ENCODE assay signal across 26 cellular contexts in genomic region chr3:49484471-49484870, GRCh38. TPM values are rescaled to one million over a fixed set of nuclear protein-coding genes. Genes with fewer than 3 reads are reported as not detected.
DNase-seq lines count a peak whose midpoint lies in the region; ATAC-seq and TF ChIP-seq lines count a peak whose summit lies in the region.
"Had no signal": no experiment of that assay in that cellular context is flagged by ENCODE, and none has a peak within 500 bp of the region (broad histone marks: within the 10 kb centered on the region; RNA-seq: fewer than 3 reads in every experiment).

No MANE protein-coding gene starts in this region.

- in situ Hi-C loops in mammary epithelial cell (cut with MboI; ENCODE audit: low sequenced_read_pairs in 2 of 2): no loop called here

- no peak overlapping the region for H3K4me3 Mint-ChIP-seq in activated naive CD4-positive, alpha-beta T cell treated with anti-CD3 and anti-CD28 coated beads for 36 hours
- H3K4me3 Mint-ChIP-seq: activated CD4-positive, alpha-beta T cell treated with anti-CD3 and anti-CD28 coated beads, Interleukin-2, amount 10 ng/mL, durations not matched to agents 24 days and 14 days; activated naive CD4-positive, alpha-beta T cell treated with anti-CD3 and anti-CD28 coated beads, Interleukin-2, amount 10 ng/mL, durations not matched to agents 7 days and 5 days; CD4-positive, alpha-beta memory T cell; HFFc6; naive B cell had no signal

- H3K27me3 Mint-ChIP-seq in activated naive CD4-positive, alpha-beta T cell treated with anti-CD3 and anti-CD28 coated beads for 36 hours (ENCODE audit: low read depth): no peaks in the 10 kb centered on the region
- H3K27me3 Mint-ChIP-seq: activated CD4-positive, alpha-beta T cell treated with anti-CD3 and anti-CD28 coated beads, Interleukin-2, amount 10 ng/mL, durations not matched to agents 24 days and 14 days; activated naive CD4-positive, alpha-beta T cell treated with anti-CD3 and anti-CD28 coated beads, Interleukin-2, amount 10 ng/mL, durations not matched to agents 7 days and 5 days; CD4-positive, alpha-beta memory T cell; naive B cell had no signal

- no peaks in the 10 kb centered on the region for H3K36me3 Mint-ChIP-seq in activated naive CD4-positive, alpha-beta T cell treated with anti-CD3 and anti-CD28 coated beads for 36 hours (ENCODE audit: low read depth)

- H3K9ac ChIP-seq in mammary epithelial cell (ENCODE audit: insufficient read depth, low read length): no peak overlapping the region
- no peak overlapping the region for H3K9ac ChIP-seq in MM.1S (ENCODE audit: low read length)

- dilution Hi-C loops in mammary epithelial cell (cut with HindIII; ENCODE audit: low sequenced_read_pairs): no loop called here

- H3K4me2 ChIP-seq in mammary epithelial cell (ENCODE audit: insufficient read depth, low read depth, low read length) (no peak overlapping the region), osteoblast (ENCODE audit: insufficient read depth, low read length) (no peak overlapping the region), MM.1S (ENCODE audit: low read depth, low read length) (no peak overlapping the region)
- H3K4me2 ChIP-seq: PC-9 had no signal

- H3K4me3 ChIP-seq in mammary epithelial cell (replicated peaks in 1 of 3; ENCODE audit: insufficient read depth in 1 of 3, low read depth in 2 of 3, low read length in 3 of 3) (no peak overlapping the region), breast epithelium (no peak overlapping the region), gastroesophageal sphincter (no peak overlapping the region), osteoblast (ENCODE audit: insufficient read depth, low read length) (no peak overlapping the region), thyroid gland (replicated peaks in 1 of 3) (no peak overlapping the region), MM.1S (ENCODE audit: low read length) (no peak overlapping the region)
- H3K4me3 ChIP-seq: PC-9, SK-N-MC had no signal

- 48% methylated on average over 3 of the region's 3 CpGs for WGBS in mammary epithelial cell (ENCODE audit: low coverage, missing lambda C conversion rate)
- 14 to 54% methylated on average over 1 to 3 of the region's 3 CpGs for WGBS in gastroesophageal sphincter (ENCODE audit: low coverage in 1 of 2), 2 donors
- 60 to 84% methylated on average over 3 of the region's 3 CpGs for WGBS in thyroid gland, 2 donors

- H3K9me2 ChIP-seq in MM.1S (replicated peaks; ENCODE audit: insufficient read depth, low read length): no peaks in the 10 kb centered on the region

- no peak overlapping the region for H3K27ac Mint-ChIP-seq in activated naive CD4-positive, alpha-beta T cell treated with anti-CD3 and anti-CD28 coated beads for 36 hours
- H3K27ac Mint-ChIP-seq: activated CD4-positive, alpha-beta T cell treated with anti-CD3 and anti-CD28 coated beads, Interleukin-2, amount 10 ng/mL, durations not matched to agents 24 days and 14 days; activated naive CD4-positive, alpha-beta T cell treated with anti-CD3 and anti-CD28 coated beads, Interleukin-2, amount 10 ng/mL, durations not matched to agents 7 days and 5 days; CD4-positive, alpha-beta memory T cell had no signal

- H3K4me1 Mint-ChIP-seq in activated naive CD4-positive, alpha-beta T cell treated with anti-CD3 and anti-CD28 coated beads for 36 hours (ENCODE audit: low read depth): no peaks in the 10 kb centered on the region
- H3K4me1 Mint-ChIP-seq: activated naive CD4-positive, alpha-beta T cell treated with anti-CD3 and anti-CD28 coated beads, Interleukin-2, amount 10 ng/mL, durations not matched to agents 7 days and 5 days had no signal

- BruUV-seq in mammary epithelial cell (replicated peaks; lab: Mats Ljungman, UMichigan): no TSS peak

- no peak for TF ChIP-seq CTCF in mammary epithelial cell (conservative IDR thresholded peaks at IDR 0.05 in 1 of 2, IDR thresholded peaks at IDR 0.05 in 1 of 2; ENCODE audit: extremely low read depth in 1 of 2, insufficient read depth in 1 of 2, low read depth in 1 of 2, low read length in 2 of 2)
- TF ChIP-seq CTCF in breast epithelium (IDR thresholded peaks at IDR 0.05): no peak
- TF ChIP-seq CTCF in gastroesophageal sphincter (IDR thresholded peaks at IDR 0.05): no peak
- TF ChIP-seq CTCF in osteoblast (IDR thresholded peaks at IDR 0.05; ENCODE audit: extremely low read depth, low read depth, low read length): no peak
- no peak for TF ChIP-seq CTCF in thyroid gland (IDR thresholded peaks at IDR 0.05)
- TF ChIP-seq CTCF in MM.1S (IDR thresholded peaks at IDR 0.05; ENCODE audit: low read length): no peak

- H3K27me3 ChIP-seq in mammary epithelial cell (ENCODE audit: insufficient read depth, low read length) (no peaks in the 10 kb centered on the region), breast epithelium (no peaks in the 10 kb centered on the region), gastroesophageal sphincter (no peaks in the 10 kb centered on the region), osteoblast (ENCODE audit: insufficient read depth, low read length) (no peaks in the 10 kb centered on the region), thyroid gland (no peaks in the 10 kb centered on the region), MM.1S (replicated peaks; ENCODE audit: insufficient read depth, low read length) (no peaks in the 10 kb centered on the region)

- H3K9me3 ChIP-seq in mammary epithelial cell (replicated peaks; ENCODE audit: insufficient read depth, low read length) (no peaks in the 10 kb centered on the region), breast epithelium (no peaks in the 10 kb centered on the region), gastroesophageal sphincter (no peaks in the 10 kb centered on the region), osteoblast (ENCODE audit: low read depth, low read length) (no peaks in the 10 kb centered on the region), thyroid gland (no peaks in the 10 kb centered on the region), MM.1S (replicated peaks; ENCODE audit: insufficient read depth, low read length) (no peaks in the 10 kb centered on the region)

- H3K79me2 ChIP-seq in mammary epithelial cell (ENCODE audit: insufficient read depth, low read length) (peaks cover 31% of the 10 kb centered on the region), osteoblast (ENCODE audit: insufficient read depth, low read length) (peaks cover 22% of the 10 kb centered on the region), MM.1S (ENCODE audit: low read length) (peaks cover 51% of the 10 kb centered on the region)

- intact Hi-C loops in mammary epithelial cell (cut with micrococcal nuclease): no loop called here
- intact Hi-C loops in breast epithelium (cut with DNase I; ENCODE audit: low total_unique reads): no loop called here
- intact Hi-C loops in thyroid gland (cut with DNase I): no loop called here
- intact Hi-C loops in activated naive CD4-positive, alpha-beta T cell treated with anti-CD3 and anti-CD28 coated beads for 36 hours (cut with micrococcal nuclease): no loop called here

- H3K36me3 ChIP-seq in mammary epithelial cell (ENCODE audit: insufficient read depth, low read length) (peaks cover 3% of the 10 kb centered on the region), breast epithelium (no peaks in the 10 kb centered on the region), gastroesophageal sphincter (peaks cover 0 to 14% of the 10 kb centered on the region in 2 donors), osteoblast (ENCODE audit: insufficient read depth, low read length) (no peaks in the 10 kb centered on the region), thyroid gland (no peaks in the 10 kb centered on the region), MM.1S (replicated peaks; ENCODE audit: insufficient read depth, low read length) (no peaks in the 10 kb centered on the region)

- no peak for ATAC-seq in gastroesophageal sphincter
- ATAC-seq: stimulated activated naive CD8-positive, alpha-beta T cell treated with anti-CD3 and anti-CD28 coated beads, Interleukin-15, Interleukin-2, amounts not matched to agents 100 U/mL and 50 U/mL, for 24 hours had no signal

- no peaks in the 10 kb centered on the region for H3K9me3 Mint-ChIP-seq in activated naive CD4-positive, alpha-beta T cell treated with anti-CD3 and anti-CD28 coated beads for 36 hours
- H3K9me3 Mint-ChIP-seq: activated CD4-positive, alpha-beta T cell treated with anti-CD3 and anti-CD28 coated beads, Interleukin-2, amount 10 ng/mL, durations not matched to agents 24 days and 14 days; activated naive CD4-positive, alpha-beta T cell treated with anti-CD3 and anti-CD28 coated beads, Interleukin-2, amount 10 ng/mL, durations not matched to agents 7 days and 5 days; CD4-positive, alpha-beta memory T cell; HFFc6; naive B cell had no signal

- no peak overlapping the region for H3K27ac ChIP-seq in mammary epithelial cell (ENCODE audit: insufficient read depth, low read depth, low read length)
- H3K27ac ChIP-seq in breast epithelium: peak overlapping the region in 1 of 2 donors; percentile 71
- H3K27ac ChIP-seq in gastroesophageal sphincter: peak overlapping the region in 3 of 4 donors; percentile 29 to 64 (median 56)
- H3K27ac ChIP-seq in osteoblast (ENCODE audit: low read depth, low read length): no peak overlapping the region
- peak overlapping the region in 2 of 3 donors; percentile 0 to 48 for H3K27ac ChIP-seq in thyroid gland
- H3K27ac ChIP-seq in MM.1S (ENCODE audit: low read length): no peak overlapping the region
- H3K27ac ChIP-seq: 22Rv1, PC-9, SK-N-MC had no signal

- no peak for DNase-seq in mammary epithelial cell
- DNase-seq in breast epithelium (ENCODE audit: low spot score in 2 of 2): no peak
- peak; percentile 10 for DNase-seq in osteoblast (ENCODE audit: insufficient read length, low spot score, missing footprints)
- DNase-seq in thyroid gland: no peak
- no peak for DNase-seq in MM.1S
- DNase-seq in stimulated activated CD8-positive, alpha-beta memory T cell treated with anti-CD3 and anti-CD28 coated beads, Interleukin-4, amount 100 ng/mL, for 48 hours: no peak
- no peak for DNase-seq in activated naive CD4-positive, alpha-beta T cell treated with anti-CD3 and anti-CD28 coated beads for 36 hours
- DNase-seq: activated CD4-positive, alpha-beta T cell treated with anti-CD3 and anti-CD28 coated beads, Interleukin-2, amount 10 ng/mL, durations not matched to agents 24 days and 14 days; activated naive CD4-positive, alpha-beta T cell treated with anti-CD3 and anti-CD28 coated beads, Interleukin-2, amount 10 ng/mL, durations not matched to agents 7 days and 5 days; activated T-cell treated with anti-CD3 and anti-CD28 coated beads, Interleukin-2, amount 50 U/mL, for 48 hours; CD4-positive, alpha-beta memory T cell; central memory CD4-positive, alpha-beta T cell; DMS153; HFFc6; naive B cell; NCI-H1417 treated with DMSO at 0.1 percent for 48 hours; NCI-H510A; NK-92 treated with Interleukin-12 subunit alpha and Interleukin-12 subunit beta, amount 100 ng/mL, for 24 hours; occipital lobe; PC-9; stimulated activated CD4-positive, alpha-beta T cell treated with anti-CD3 and anti-CD28 coated beads, Interleukin-4, amount 100 ng/mL, for 4 hours; stimulated activated naive CD8-positive, alpha-beta T cell treated with anti-CD3 and anti-CD28 coated beads, Interleukin-15, Interleukin-2, amounts not matched to agents 100 U/mL and 50 U/mL, for 24 hours; T-helper 2 cell had no signal

- no peaks in the 10 kb centered on the region for H4K20me1 ChIP-seq in mammary epithelial cell (ENCODE audit: insufficient read depth, low read length)
- H4K20me1 ChIP-seq in osteoblast (ENCODE audit: insufficient read depth, low read length): no peaks in the 10 kb centered on the region
- no peaks in the 10 kb centered on the region for H4K20me1 ChIP-seq in MM.1S (ENCODE audit: insufficient read depth, low read length)

- no peak for TF ChIP-seq EP300 in gastroesophageal sphincter (IDR thresholded peaks at IDR 0.05)

- H3K4me1 ChIP-seq in mammary epithelial cell (ENCODE audit: insufficient read depth, low read length): peaks cover 18% of the 10 kb centered on the region
- peaks cover 0 to 10% of the 10 kb centered on the region in 2 donors for H3K4me1 ChIP-seq in breast epithelium
- peaks cover 0 to 55% (median 20%) of the 10 kb centered on the region in 3 donors for H3K4me1 ChIP-seq in gastroesophageal sphincter
- peaks cover 3% of the 10 kb centered on the region for H3K4me1 ChIP-seq in osteoblast (ENCODE audit: insufficient read depth, low read length)
- H3K4me1 ChIP-seq in thyroid gland: peaks cover 8 to 9% of the 10 kb centered on the region in 2 donors
- H3K4me1 ChIP-seq in MM.1S (ENCODE audit: low read length): no peaks in the 10 kb centered on the region

- H2AFZ ChIP-seq in mammary epithelial cell (ENCODE audit: low read depth, low read length): peak overlapping the region; percentile 28
- peak overlapping the region; percentile 56 for H2AFZ ChIP-seq in osteoblast (ENCODE audit: low read length)
- no peak overlapping the region for H2AFZ ChIP-seq in MM.1S (ENCODE audit: low read length)
- H2AFZ ChIP-seq: PC-9 had no signal

- CTCF ChIA-PET in mammary epithelial cell (lab: Charles Lee; ENCODE audit: low non-redundant PET): no interaction called here
- CTCF ChIA-PET in activated naive CD4-positive, alpha-beta T cell treated with anti-CD3 and anti-CD28 coated beads for 36 hours (lab: Charles Lee): no interaction called here

- H3F3A ChIP-seq in MM.1S (ENCODE audit: insufficient read depth, low read length): no peaks in the 10 kb centered on the region

- TF ChIP-seq POLR2A in breast epithelium (IDR thresholded peaks at IDR 0.05) (no peak), gastroesophageal sphincter (IDR thresholded peaks at IDR 0.05) (no peak), thyroid gland (IDR thresholded peaks at IDR 0.05) (no peak)

RNA-seq across cellular contexts. Expression of gene DAG1, which starts 14.4 kb away (rescaled TPM):
- total RNA-seq in mammary epithelial cell: 100 to 1,000 TPM in 1 of 2 donors, 10 to 100 TPM in 1; 68.9 to 162 TPM
- 51.0 TPM for polyA plus RNA-seq in mammary epithelial cell
- 151 TPM for polyA minus RNA-seq in mammary epithelial cell
- total RNA-seq in breast epithelium: 10 to 100 TPM; 37.1 to 56.6 (median 44.6) TPM
- 100 to 1,000 TPM in 3 of 4 donors, 10 to 100 TPM in 1; 74.2 to 195 (median 123) TPM for total RNA-seq in gastroesophageal sphincter
- total RNA-seq in osteoblast: 55.4 and 58.3 TPM in 2 replicates
- total RNA-seq in thyroid gland: 10 to 100 TPM; 55.1 to 86.7 (median 79.6) TPM
- 1 to 10 TPM; 6.9 to 8.2 TPM for total RNA-seq in activated naive CD4-positive, alpha-beta T cell treated with anti-CD3 and anti-CD28 coated beads for 36 hours

RNA-seq across cellular contexts. Expression of gene NICN1, which starts 55.3 kb away (rescaled TPM):
- 10 to 100 TPM in 1 of 2 donors, 1 to 10 TPM in 1; 7.3 to 12.5 TPM for total RNA-seq in mammary epithelial cell
- polyA plus RNA-seq in mammary epithelial cell: 7.3 TPM
- 2.1 TPM for polyA minus RNA-seq in mammary epithelial cell
- total RNA-seq in breast epithelium: 10 to 100 TPM in 1 of 3 donors, 1 to 10 TPM in 2; 4.5 to 14.0 (median 5.2) TPM
- 10 to 100 TPM in 1 of 4 donors, 1 to 10 TPM in 3; 3.6 to 11.1 (median 7.5) TPM for total RNA-seq in gastroesophageal sphincter
- total RNA-seq in osteoblast: 3.8 and 4.7 TPM in 2 replicates
- total RNA-seq in thyroid gland: 10 to 100 TPM; 10.7 to 20.9 (median 16.7) TPM
- total RNA-seq in activated naive CD4-positive, alpha-beta T cell treated with anti-CD3 and anti-CD28 coated beads for 36 hours: 10 to 100 TPM in 1 of 2 experiments, 1 to 10 TPM in 1; 9.1 to 10.1 TPM

Comparison
In these comparisons a context has a peak if more than half of its experiments do, and no peak if none do; other contexts are left out.
1. H3K27ac ChIP-seq: peak in gastroesophageal sphincter (3 of 4) and thyroid gland (2 of 3); none in mammary epithelial cell (single experiment), osteoblast (single experiment) and MM.1S (single experiment).